Comparison of ENCODE assay signal across 1 cellular context in the genomic region with DNA sequence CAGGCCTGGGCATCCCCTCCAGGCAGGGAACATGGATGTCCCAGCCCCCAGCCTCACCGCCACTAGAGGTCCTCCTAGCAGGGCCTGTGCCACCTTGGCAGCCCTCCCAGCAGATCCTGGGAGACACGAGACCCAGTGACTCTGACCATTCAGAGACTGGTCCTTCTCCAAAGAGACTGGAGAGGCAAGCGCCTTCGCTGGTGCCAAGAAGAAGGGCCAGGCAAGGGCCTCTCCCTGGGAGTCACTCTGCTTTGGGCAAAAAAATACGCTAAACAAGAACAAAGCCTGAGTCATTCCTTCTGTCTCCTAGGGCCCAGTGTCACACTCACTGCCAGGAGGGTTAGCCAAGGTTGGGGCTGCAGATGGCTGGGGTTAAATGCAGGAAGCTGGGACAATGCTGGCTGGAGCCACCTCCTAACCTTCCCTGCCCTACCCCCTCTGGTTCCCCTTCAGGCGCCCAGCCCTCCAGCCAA.
A peak's percentile ranks its signal among the peaks of the same experiment; 100 is the strongest.
TF ChIP-seq lines count a peak whose summit lies in the region.

No MANE protein-coding gene starts in this region.

TF ChIP-seq in endothelial cell of umbilical vein, 7 proteins besides CTCF, POLR2A, EP300 and RAD21 (continued from another document):
- TF ChIP-seq FOS (IDR thresholded peaks at IDR 0.05; ENCODE audit: borderline replicate concordance, insufficient read depth, low read length) (peak; percentile 67), MYC (IDR thresholded peaks at IDR 0.05; ENCODE audit: low read depth, low read length) (no peak), GATA2 (IDR thresholded peaks at IDR 0.05; ENCODE audit: insufficient read depth, insufficient read length, low read depth, low read length) (no peak)
- TF ChIP-seq, protein P1, sequence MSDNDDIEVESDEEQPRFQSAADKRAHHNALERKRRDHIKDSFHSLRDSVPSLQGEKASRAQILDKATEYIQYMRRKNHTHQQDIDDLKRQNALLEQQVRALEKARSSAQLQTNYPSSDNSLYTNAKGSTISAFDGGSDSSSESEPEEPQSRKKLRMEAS (IDR thresholded peaks at IDR 0.05; ENCODE audit: insufficient read depth, insufficient read length): no peak
